1 cellular context compared by ENCODE assay signal in genomic region chr5:9058666-9059065, GRCh38.
TF ChIP-seq lines count a peak whose summit lies in the region.

No MANE protein-coding gene starts in this region.

TF ChIP-seq in SK-N-SH treated with all-trans-retinoic acid at 6 μM for 48 hours, 23 proteins besides CTCF, POLR2A, EP300 and RAD21 (continued from another document):
- TF ChIP-seq TSHZ2 (CRISPR knock-in tag; IDR thresholded peaks at IDR 0.05) (no peak), TOX (CRISPR knock-in tag; IDR thresholded peaks at IDR 0.05; ENCODE audit: borderline replicate concordance) (no peak), PATZ1 (CRISPR knock-in tag; IDR thresholded peaks at IDR 0.05; ENCODE audit: borderline replicate concordance) (no peak), CSDC2 (CRISPR knock-in tag; IDR thresholded peaks at IDR 0.05) (no peak)
TF ChIP-seq in SK-N-SH treated with all-trans-retinoic acid at 6 μM for 48 hours: peak in this region for 0.
